Comparison of ENCODE assay signal across 1 cellular context in genomic region chr19:863305-863620, GRCh38.
TF ChIP-seq lines count a peak whose summit lies in the region.

No MANE protein-coding gene starts in this region.

TF ChIP-seq in H1, 55 proteins besides CTCF, POLR2A, EP300 and RAD21:
- TF ChIP-seq BRCA1 (IDR thresholded peaks at IDR 0.05; ENCODE audit: low read depth, low read length) (no peak), BACH1 (IDR thresholded peaks at IDR 0.05; ENCODE audit: low read length) (no peak), CBX8 (IDR thresholded peaks at IDR 0.05; ENCODE audit: borderline replicate concordance, low read depth, low read length) (no peak), HDAC6 (IDR thresholded peaks at IDR 0.05; ENCODE audit: low read depth, low read length) (no peak), CHD1 (IDR thresholded peaks at IDR 0.05; ENCODE audit: low read depth, low read length) (no peak), E2F6 (IDR thresholded peaks at IDR 0.05) (no peak), SIX5 (IDR thresholded peaks at IDR 0.05; ENCODE audit: low read depth, low read length) (no peak), MAFK (IDR thresholded peaks at IDR 0.05; ENCODE audit: low read depth, low read length) (no peak), POU5F1 (IDR thresholded peaks at IDR 0.05; ENCODE audit: low read depth, low read length) (no peak), YY1 (IDR thresholded peaks at IDR 0.05; ENCODE audit: low read depth, low read length) (no peak), ATF3 (IDR thresholded peaks at IDR 0.05; ENCODE audit: insufficient read depth, low read depth, low read length) (no peak), KDM4A (IDR thresholded peaks at IDR 0.05; ENCODE audit: low read depth, low read length, severe bottlenecking) (no peak), EGR1 (IDR thresholded peaks at IDR 0.05; ENCODE audit: borderline replicate concordance, low read depth, low read length) (no peak)
